16 cellular contexts compared by ENCODE assay signal in the genomic region with DNA sequence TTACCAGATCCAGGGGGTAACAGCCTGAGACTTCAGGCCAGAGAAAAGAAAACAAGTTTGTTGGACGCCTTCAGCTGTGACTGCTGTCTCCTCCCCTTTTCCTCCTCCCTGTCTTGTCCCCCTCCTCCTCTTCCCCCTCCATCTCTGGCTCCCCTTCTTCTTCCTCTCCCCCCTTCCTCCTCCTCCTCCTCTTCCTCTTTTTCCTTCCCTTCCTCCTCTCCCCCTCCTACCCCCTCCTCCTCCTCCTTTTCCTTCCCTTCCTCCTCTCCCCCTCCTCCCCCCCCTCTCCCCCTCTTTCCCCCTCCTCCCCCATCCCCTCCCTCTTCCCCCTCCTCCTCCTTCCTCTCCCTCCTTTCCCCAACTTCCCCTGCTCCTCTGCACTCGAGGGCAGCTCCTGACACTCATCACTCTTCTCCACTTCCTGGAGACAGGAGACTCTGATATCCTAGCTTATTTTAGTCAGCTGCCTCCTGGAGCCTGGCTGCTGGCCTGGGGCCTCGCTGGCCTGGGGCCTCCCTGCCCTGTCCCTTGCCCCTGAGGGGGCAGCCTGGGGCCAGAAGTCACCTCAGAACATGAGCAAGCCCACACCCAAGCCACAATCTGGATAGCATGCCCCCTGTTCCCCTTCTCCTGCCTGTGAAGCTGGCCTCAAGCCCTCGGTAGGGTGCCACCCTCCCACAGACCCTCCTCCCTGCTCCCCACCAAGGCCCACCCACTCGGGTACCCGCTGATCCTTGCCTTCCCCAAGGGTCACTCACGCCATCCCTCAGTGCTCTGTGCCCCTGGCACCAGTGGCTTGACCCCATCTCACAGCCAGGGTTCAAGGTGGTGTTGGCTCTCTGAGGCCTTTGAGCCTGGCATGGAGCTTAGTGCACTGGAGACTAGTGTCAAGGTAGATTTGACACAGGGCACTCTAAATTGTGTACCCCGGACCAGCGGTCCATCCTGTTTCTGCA. TPM values are rescaled to one million over a fixed set of nuclear protein-coding genes. Genes with fewer than 3 reads are reported as not detected.
A peak's percentile ranks its signal among the peaks of the same experiment; 100 is the strongest.
DNase-seq lines count a peak whose midpoint lies in the region; ATAC-seq, FAIRE-seq and TF ChIP-seq lines count a peak whose summit lies in the region.
"Had no signal": no experiment of that assay in that cellular context is flagged by ENCODE, and none has a peak within 500 bp of the region (broad histone marks: within the 10 kb centered on the region; RNA-seq: fewer than 3 reads in every experiment).

No MANE protein-coding gene starts in this region.

- H3K27ac ChIP-seq in adrenal gland (no peak overlapping the region), mesendoderm (ENCODE audit: low read depth, low read length) (no peak overlapping the region)
- H3K27ac ChIP-seq: pancreas, VCaP had no signal

- H3K9ac ChIP-seq in mesendoderm (ENCODE audit: low read length), result no peak overlapping the region

- no peaks in the 10 kb centered on the region for H3K79me2 ChIP-seq in mesendoderm (ENCODE audit: control insufficient read depth, insufficient read depth, low read length)

- FAIRE-seq in urothelium cell line (lab: Jason Lieb, UNC), result peak; percentile 50
- FAIRE-seq: pancreas had no signal

- no peak overlapping the region for H4K8ac ChIP-seq in mesendoderm (ENCODE audit: low read depth, low read length)

- peak overlapping the region; percentile 42 for H3K56ac ChIP-seq in mesendoderm (ENCODE audit: low read length)

- no peaks in the 10 kb centered on the region for H3K36me3 ChIP-seq in adrenal gland (replicated peaks in 1 of 2)
- H3K36me3 ChIP-seq in mesendoderm (ENCODE audit: control insufficient read depth, insufficient read depth, low read length), result no peaks in the 10 kb centered on the region
- H3K36me3 ChIP-seq: pancreas had no signal

- H3K4ac ChIP-seq in mesendoderm (ENCODE audit: low read depth, low read length), result no peak overlapping the region

- H4K5ac ChIP-seq in mesendoderm (ENCODE audit: low read length), result no peak overlapping the region

- H3K27me3 ChIP-seq in adrenal gland (no peaks in the 10 kb centered on the region), mesendoderm (ENCODE audit: insufficient read depth, low read length, poor library complexity) (no peaks in the 10 kb centered on the region)
- H3K27me3 ChIP-seq: pancreas had no signal

- no peak for ATAC-seq in GM21390 (IDR thresholded peaks at IDR 0.05; ENCODE audit: unreplicated experiment)
- ATAC-seq: activated T-helper 17 cell treated with anti-CD3 and anti-CD28 coated beads, Interleukin-2, amount 50 U/mL, for 72 hours; pancreas had no signal

- no peak for TF ChIP-seq POLR2A in adrenal gland (IDR thresholded peaks at IDR 0.05)

- intact Hi-C loops in adrenal gland (cut with DNase I), result no loop called here

- no peak for TF ChIP-seq CTCF in adrenal gland (IDR thresholded peaks at IDR 0.05)

- WGBS in adrenal gland, 4 donors, result 71 to 80% (median 72%) methylated on average over 7 to 9 of the region's 9 CpGs
- WGBS in mesendoderm (ENCODE audit: extremely low coverage, insufficient coverage, low lambda C conversion rate), result no CpG with 5 or more reads among the region's 9 CpGs

- H3K4me3 ChIP-seq in adrenal gland (no peak overlapping the region), mesendoderm (ENCODE audit: low read length) (no peak overlapping the region)
- H3K4me3 ChIP-seq: pancreas had no signal

- H3K4me2 ChIP-seq in mesendoderm (ENCODE audit: low read length), result no peak overlapping the region

- H2BK5ac ChIP-seq in mesendoderm (ENCODE audit: low read length), result no peak overlapping the region

- H2BK15ac ChIP-seq in mesendoderm (replicated peaks; ENCODE audit: low read depth), result no peak overlapping the region

- H3K9me3 ChIP-seq in adrenal gland (replicated peaks in 1 of 3), result peaks cover 0 to 2% (median 0%) of the 10 kb centered on the region in 3 donors
- H3K9me3 ChIP-seq: pancreas had no signal

- H3K4me1 ChIP-seq in adrenal gland (replicated peaks in 1 of 2) (peaks cover 0 to 2% of the 10 kb centered on the region in 2 donors), mesendoderm (ENCODE audit: control insufficient read depth, low read depth, low read length) (peaks cover 5% of the 10 kb centered on the region)
- H3K4me1 ChIP-seq: pancreas had no signal

- H2BK120ac ChIP-seq in mesendoderm (ENCODE audit: low read depth, low read length), result no peak overlapping the region

- no peak overlapping the region for H2AK5ac ChIP-seq in mesendoderm (ENCODE audit: low read length)

- no peak overlapping the region for H3K18ac ChIP-seq in mesendoderm (ENCODE audit: low read length)

- H3K79me1 ChIP-seq in mesendoderm (ENCODE audit: low read length), result no peaks in the 10 kb centered on the region

- no peak overlapping the region for H3K23ac ChIP-seq in mesendoderm (ENCODE audit: low read length)

- DNase-seq in activated effector memory CD4-positive, alpha-beta T cell treated with anti-CD3 and anti-CD28 coated beads, Interleukin-2, amount 50 U/mL, for 16 hours, result peak; percentile 56
- no peak for DNase-seq in activated effector memory CD4-positive, alpha-beta T cell treated with Interleukin-2 at 50 U/mL for 16 hours
- DNase-seq in adrenal gland, result peak in 5 of 7 donors; percentile 8 to 48 (median 13)
- no peak for DNase-seq in mesendoderm
- no peak for DNase-seq in urothelium cell line (ENCODE audit: low spot score)
- no peak for DNase-seq in activated CD4-positive, alpha-beta T cell treated with anti-CD3 and anti-CD28 coated beads for 4 hours
- no peak for DNase-seq in HT-29 (ENCODE audit: low spot score)
- DNase-seq: EL, erythroblast, NCI-H1092 treated with DMSO at 0.1 percent for 48 hours, NCI-H526 treated with DMSO at 0.1 percent for 48 hours had no signal

RNA-seq across cellular contexts. Expression of a gene that starts 12.2 kb away (rescaled TPM):
- 10 to 100 TPM in 1 of 8 donors, 1 to 10 TPM in 6, under 1 TPM in 1; 0.95 to 12.9 (median 4.3) TPM for total RNA-seq in adrenal gland
- 1 to 10 TPM; 1.2 to 5.5 (median 2.0) TPM for polyA plus RNA-seq in adrenal gland
- 0.51 TPM for polyA plus RNA-seq in mesendoderm (2013, experiment 1 of 2)
- polyA plus RNA-seq in mesendoderm (2013, experiment 2 of 2), result 0.59 TPM
- total RNA-seq in HT-29 (2014; rRNA removed; shearing (Covaris generic)), result 0.46 TPM in 1 of 2 replicates, not detected in the other
- total RNA-seq: lung microvascular endothelial cell had no signal

RNA-seq across cellular contexts. Expression of a gene that starts 34.1 kb away (rescaled TPM):
- not detected for total RNA-seq in adrenal gland
- polyA plus RNA-seq in adrenal gland, result not detected
- polyA plus RNA-seq in mesendoderm (2013, experiment 1 of 2), result 0.07 TPM
- not detected for polyA plus RNA-seq in mesendoderm (2013, experiment 2 of 2)
- total RNA-seq in HT-29 (2014; rRNA removed; shearing (Covaris generic)), result 0.18 and 2.5 TPM in 2 replicates
- total RNA-seq: lung microvascular endothelial cell, pancreas had no signal

RNA-seq across cellular contexts. Expression of a gene that starts 41.1 kb away (rescaled TPM):
- total RNA-seq in adrenal gland, result 1 to 10 TPM in 7 of 8 donors, under 1 TPM in 1; 0.97 to 4.7 (median 2.3) TPM
- polyA plus RNA-seq in adrenal gland, result 1 to 10 TPM in 2 of 3 donors, under 1 TPM in 1; 0.48 to 2.4 (median 1.9) TPM
- 6.8 TPM for polyA plus RNA-seq in mesendoderm (2013, experiment 1 of 2)
- polyA plus RNA-seq in mesendoderm (2013, experiment 2 of 2), result 6.7 TPM
- total RNA-seq in HT-29 (2014; rRNA removed; shearing (Covaris generic)), result 73.5 and 75.7 TPM in 2 replicates

Comparison
In these comparisons a context has a peak if more than half of its experiments do, and no peak if none do; other contexts are left out.
1. DNase-seq: peak in activated effector memory CD4-positive, alpha-beta T cell treated with anti-CD3 and anti-CD28 coated beads, Interleukin-2, amount 50 U/mL, for 16 hours (single experiment) and adrenal gland (5 of 7); none in activated effector memory CD4-positive, alpha-beta T cell treated with Interleukin-2 at 50 U/mL for 16 hours (single experiment), mesendoderm (single experiment), urothelium cell line (single experiment), activated CD4-positive, alpha-beta T cell treated with anti-CD3 and anti-CD28 coated beads for 4 hours (0 of 2) and HT-29 (single experiment).
2. RNA of a gene that starts 41.1 kb away (total RNA-seq): 73.5 to 75.7 TPM in HT-29; 0.97 to 4.7 TPM in adrenal gland; every median in the first group is over 10 times any median in the second.